Comparison of ENCODE assay signal across 4 cellular contexts in the genomic region with DNA sequence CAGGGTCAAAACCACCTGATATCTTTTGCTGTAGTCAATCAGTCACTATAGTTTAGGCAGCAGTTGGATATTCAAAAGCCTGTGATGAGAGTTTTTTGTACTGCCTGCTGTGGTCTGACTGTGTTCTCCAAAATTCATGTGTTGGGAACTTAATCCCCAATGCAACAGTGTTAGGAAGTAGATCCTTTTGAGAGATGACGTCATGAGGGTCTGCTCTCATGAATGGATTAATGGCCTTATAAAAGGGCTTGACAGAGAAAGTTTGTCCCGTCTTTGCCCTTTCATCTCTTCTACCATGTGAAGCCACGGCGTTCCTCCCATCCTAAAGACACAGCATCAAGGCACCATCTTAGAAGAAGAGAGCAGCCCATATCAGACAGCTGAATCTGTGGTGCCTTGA.
TF ChIP-seq lines count a peak whose summit lies in the region.

No MANE protein-coding gene starts in this region.

TF ChIP-seq in HepG2, 621 proteins besides CTCF, POLR2A, EP300 and RAD21 (continues in another document):
- TF ChIP-seq CREB1 (IDR thresholded peaks at IDR 0.05) (peak; percentile 91), CREB1 (CRISPR knock-in tag; IDR thresholded peaks at IDR 0.05) (no peak), ATF7 (IDR thresholded peaks at IDR 0.05) (peak; percentile 95), ATF7 (CRISPR knock-in tag; IDR thresholded peaks at IDR 0.05) (no peak), FLYWCH1 (CRISPR knock-in tag; IDR thresholded peaks at IDR 0.05) (no peak)
- TF ChIP-seq, protein P1, sequence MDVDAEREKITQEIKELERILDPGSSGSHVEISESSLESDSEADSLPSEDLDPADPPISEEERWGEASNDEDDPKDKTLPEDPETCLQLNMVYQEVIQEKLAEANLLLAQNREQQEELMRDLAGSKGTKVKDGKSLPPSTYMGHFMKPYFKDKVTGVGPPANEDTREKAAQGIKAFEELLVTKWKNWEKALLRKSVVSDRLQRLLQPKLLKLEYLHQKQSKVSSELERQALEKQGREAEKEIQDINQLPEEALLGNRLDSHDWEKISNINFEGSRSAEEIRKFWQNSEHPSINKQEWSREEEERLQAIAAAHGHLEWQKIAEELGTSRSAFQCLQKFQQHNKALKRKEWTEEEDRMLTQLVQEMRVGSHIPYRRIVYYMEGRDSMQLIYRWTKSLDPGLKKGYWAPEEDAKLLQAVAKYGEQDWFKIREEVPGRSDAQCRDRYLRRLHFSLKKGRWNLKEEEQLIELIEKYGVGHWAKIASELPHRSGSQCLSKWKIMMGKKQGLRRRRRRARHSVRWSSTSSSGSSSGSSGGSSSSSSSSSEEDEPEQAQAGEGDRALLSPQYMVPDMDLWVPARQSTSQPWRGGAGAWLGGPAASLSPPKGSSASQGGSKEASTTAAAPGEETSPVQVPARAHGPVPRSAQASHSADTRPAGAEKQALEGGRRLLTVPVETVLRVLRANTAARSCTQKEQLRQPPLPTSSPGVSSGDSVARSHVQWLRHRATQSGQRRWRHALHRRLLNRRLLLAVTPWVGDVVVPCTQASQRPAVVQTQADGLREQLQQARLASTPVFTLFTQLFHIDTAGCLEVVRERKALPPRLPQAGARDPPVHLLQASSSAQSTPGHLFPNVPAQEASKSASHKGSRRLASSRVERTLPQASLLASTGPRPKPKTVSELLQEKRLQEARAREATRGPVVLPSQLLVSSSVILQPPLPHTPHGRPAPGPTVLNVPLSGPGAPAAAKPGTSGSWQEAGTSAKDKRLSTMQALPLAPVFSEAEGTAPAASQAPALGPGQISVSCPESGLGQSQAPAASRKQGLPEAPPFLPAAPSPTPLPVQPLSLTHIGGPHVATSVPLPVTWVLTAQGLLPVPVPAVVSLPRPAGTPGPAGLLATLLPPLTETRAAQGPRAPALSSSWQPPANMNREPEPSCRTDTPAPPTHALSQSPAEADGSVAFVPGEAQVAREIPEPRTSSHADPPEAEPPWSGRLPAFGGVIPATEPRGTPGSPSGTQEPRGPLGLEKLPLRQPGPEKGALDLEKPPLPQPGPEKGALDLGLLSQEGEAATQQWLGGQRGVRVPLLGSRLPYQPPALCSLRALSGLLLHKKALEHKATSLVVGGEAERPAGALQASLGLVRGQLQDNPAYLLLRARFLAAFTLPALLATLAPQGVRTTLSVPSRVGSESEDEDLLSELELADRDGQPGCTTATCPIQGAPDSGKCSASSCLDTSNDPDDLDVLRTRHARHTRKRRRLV (CRISPR knock-in tag; IDR thresholded peaks at IDR 0.05) = no peak

TF ChIP-seq in GM23338, 12 proteins besides CTCF, POLR2A, EP300 and RAD21 (continues in another document):
- TF ChIP-seq EZH2 (IDR thresholded peaks at IDR 0.05; ENCODE audit: low read depth, unreplicated experiment) (no peak), STAT1 (IDR thresholded peaks at IDR 0.05; ENCODE audit: unreplicated experiment) (no peak), JUNB (IDR thresholded peaks at IDR 0.05; ENCODE audit: unreplicated experiment) (no peak), EZH2phosphoT487 (IDR thresholded peaks at IDR 0.05; ENCODE audit: unreplicated experiment) (no peak), ZNF114 (CRISPR knock-in tag; IDR thresholded peaks at IDR 0.05) (no peak)
- TF ChIP-seq, protein P2, sequence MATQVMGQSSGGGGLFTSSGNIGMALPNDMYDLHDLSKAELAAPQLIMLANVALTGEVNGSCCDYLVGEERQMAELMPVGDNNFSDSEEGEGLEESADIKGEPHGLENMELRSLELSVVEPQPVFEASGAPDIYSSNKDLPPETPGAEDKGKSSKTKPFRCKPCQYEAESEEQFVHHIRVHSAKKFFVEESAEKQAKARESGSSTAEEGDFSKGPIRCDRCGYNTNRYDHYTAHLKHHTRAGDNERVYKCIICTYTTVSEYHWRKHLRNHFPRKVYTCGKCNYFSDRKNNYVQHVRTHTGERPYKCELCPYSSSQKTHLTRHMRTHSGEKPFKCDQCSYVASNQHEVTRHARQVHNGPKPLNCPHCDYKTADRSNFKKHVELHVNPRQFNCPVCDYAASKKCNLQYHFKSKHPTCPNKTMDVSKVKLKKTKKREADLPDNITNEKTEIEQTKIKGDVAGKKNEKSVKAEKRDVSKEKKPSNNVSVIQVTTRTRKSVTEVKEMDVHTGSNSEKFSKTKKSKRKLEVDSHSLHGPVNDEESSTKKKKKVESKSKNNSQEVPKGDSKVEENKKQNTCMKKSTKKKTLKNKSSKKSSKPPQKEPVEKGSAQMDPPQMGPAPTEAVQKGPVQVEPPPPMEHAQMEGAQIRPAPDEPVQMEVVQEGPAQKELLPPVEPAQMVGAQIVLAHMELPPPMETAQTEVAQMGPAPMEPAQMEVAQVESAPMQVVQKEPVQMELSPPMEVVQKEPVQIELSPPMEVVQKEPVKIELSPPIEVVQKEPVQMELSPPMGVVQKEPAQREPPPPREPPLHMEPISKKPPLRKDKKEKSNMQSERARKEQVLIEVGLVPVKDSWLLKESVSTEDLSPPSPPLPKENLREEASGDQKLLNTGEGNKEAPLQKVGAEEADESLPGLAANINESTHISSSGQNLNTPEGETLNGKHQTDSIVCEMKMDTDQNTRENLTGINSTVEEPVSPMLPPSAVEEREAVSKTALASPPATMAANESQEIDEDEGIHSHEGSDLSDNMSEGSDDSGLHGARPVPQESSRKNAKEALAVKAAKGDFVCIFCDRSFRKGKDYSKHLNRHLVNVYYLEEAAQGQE (IDR thresholded peaks at IDR 0.05; ENCODE audit: unreplicated experiment) = no peak
- TF ChIP-seq, protein P3, sequence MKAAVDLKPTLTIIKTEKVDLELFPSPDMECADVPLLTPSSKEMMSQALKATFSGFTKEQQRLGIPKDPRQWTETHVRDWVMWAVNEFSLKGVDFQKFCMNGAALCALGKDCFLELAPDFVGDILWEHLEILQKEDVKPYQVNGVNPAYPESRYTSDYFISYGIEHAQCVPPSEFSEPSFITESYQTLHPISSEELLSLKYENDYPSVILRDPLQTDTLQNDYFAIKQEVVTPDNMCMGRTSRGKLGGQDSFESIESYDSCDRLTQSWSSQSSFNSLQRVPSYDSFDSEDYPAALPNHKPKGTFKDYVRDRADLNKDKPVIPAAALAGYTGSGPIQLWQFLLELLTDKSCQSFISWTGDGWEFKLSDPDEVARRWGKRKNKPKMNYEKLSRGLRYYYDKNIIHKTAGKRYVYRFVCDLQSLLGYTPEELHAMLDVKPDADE (IDR thresholded peaks at IDR 0.05) = no peak

TF ChIP-seq in HEK293, 187 proteins besides CTCF, POLR2A, EP300 and RAD21:
- TF ChIP-seq, protein P4, sequence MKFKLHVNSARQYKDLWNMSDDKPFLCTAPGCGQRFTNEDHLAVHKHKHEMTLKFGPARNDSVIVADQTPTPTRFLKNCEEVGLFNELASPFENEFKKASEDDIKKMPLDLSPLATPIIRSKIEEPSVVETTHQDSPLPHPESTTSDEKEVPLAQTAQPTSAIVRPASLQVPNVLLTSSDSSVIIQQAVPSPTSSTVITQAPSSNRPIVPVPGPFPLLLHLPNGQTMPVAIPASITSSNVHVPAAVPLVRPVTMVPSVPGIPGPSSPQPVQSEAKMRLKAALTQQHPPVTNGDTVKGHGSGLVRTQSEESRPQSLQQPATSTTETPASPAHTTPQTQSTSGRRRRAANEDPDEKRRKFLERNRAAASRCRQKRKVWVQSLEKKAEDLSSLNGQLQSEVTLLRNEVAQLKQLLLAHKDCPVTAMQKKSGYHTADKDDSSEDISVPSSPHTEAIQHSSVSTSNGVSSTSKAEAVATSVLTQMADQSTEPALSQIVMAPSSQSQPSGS (tag by site-specific recombination; IDR thresholded peaks at IDR 0.05; ENCODE audit: low read depth) = peak; percentile 55
- no peak for TF ChIP-seq MYNN (tag by site-specific recombination; IDR thresholded peaks at IDR 0.05; ENCODE audit: borderline replicate concordance)
TF ChIP-seq in HEK293: peak in this region for 1.

TF ChIP-seq in GM12878, 131 proteins besides CTCF, POLR2A, EP300 and RAD21:
- TF ChIP-seq, protein P5, sequence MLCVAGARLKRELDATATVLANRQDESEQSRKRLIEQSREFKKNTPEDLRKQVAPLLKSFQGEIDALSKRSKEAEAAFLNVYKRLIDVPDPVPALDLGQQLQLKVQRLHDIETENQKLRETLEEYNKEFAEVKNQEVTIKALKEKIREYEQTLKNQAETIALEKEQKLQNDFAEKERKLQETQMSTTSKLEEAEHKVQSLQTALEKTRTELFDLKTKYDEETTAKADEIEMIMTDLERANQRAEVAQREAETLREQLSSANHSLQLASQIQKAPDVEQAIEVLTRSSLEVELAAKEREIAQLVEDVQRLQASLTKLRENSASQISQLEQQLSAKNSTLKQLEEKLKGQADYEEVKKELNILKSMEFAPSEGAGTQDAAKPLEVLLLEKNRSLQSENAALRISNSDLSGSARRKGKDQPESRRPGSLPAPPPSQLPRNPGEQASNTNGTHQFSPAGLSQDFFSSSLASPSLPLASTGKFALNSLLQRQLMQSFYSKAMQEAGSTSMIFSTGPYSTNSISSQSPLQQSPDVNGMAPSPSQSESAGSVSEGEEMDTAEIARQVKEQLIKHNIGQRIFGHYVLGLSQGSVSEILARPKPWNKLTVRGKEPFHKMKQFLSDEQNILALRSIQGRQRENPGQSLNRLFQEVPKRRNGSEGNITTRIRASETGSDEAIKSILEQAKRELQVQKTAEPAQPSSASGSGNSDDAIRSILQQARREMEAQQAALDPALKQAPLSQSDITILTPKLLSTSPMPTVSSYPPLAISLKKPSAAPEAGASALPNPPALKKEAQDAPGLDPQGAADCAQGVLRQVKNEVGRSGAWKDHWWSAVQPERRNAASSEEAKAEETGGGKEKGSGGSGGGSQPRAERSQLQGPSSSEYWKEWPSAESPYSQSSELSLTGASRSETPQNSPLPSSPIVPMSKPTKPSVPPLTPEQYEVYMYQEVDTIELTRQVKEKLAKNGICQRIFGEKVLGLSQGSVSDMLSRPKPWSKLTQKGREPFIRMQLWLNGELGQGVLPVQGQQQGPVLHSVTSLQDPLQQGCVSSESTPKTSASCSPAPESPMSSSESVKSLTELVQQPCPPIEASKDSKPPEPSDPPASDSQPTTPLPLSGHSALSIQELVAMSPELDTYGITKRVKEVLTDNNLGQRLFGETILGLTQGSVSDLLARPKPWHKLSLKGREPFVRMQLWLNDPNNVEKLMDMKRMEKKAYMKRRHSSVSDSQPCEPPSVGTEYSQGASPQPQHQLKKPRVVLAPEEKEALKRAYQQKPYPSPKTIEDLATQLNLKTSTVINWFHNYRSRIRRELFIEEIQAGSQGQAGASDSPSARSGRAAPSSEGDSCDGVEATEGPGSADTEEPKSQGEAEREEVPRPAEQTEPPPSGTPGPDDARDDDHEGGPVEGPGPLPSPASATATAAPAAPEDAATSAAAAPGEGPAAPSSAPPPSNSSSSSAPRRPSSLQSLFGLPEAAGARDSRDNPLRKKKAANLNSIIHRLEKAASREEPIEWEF (IDR thresholded peaks at IDR 0.05; ENCODE audit: insufficient replicate concordance, low read depth, low read length) = no peak
- TF ChIP-seq EZH2 (IDR thresholded peaks at IDR 0.05; ENCODE audit: borderline replicate concordance, control insufficient read depth, low read depth, low read length) = no peak
- TF ChIP-seq POLR2AphosphoS5 (IDR thresholded peaks at IDR 0.05; ENCODE audit: low read length) = no peak
- TF ChIP-seq, protein P6, sequence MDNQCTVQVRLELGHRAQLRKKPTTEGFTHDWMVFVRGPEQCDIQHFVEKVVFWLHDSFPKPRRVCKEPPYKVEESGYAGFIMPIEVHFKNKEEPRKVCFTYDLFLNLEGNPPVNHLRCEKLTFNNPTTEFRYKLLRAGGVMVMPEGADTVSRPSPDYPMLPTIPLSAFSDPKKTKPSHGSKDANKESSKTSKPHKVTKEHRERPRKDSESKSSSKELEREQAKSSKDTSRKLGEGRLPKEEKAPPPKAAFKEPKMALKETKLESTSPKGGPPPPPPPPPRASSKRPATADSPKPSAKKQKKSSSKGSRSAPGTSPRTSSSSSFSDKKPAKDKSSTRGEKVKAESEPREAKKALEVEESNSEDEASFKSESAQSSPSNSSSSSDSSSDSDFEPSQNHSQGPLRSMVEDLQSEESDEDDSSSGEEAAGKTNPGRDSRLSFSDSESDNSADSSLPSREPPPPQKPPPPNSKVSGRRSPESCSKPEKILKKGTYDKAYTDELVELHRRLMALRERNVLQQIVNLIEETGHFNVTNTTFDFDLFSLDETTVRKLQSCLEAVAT (IDR thresholded peaks at IDR 0.05) = no peak
- peak; percentile 22; the same call in 1 of the 2 replicates for TF ChIP-seq ATF7 (IDR thresholded peaks at IDR 0.05; ENCODE audit: low read depth)
- TF ChIP-seq, protein P7, sequence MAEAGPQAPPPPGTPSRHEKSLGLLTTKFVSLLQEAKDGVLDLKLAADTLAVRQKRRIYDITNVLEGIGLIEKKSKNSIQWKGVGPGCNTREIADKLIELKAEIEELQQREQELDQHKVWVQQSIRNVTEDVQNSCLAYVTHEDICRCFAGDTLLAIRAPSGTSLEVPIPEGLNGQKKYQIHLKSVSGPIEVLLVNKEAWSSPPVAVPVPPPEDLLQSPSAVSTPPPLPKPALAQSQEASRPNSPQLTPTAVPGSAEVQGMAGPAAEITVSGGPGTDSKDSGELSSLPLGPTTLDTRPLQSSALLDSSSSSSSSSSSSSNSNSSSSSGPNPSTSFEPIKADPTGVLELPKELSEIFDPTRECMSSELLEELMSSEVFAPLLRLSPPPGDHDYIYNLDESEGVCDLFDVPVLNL (IDR thresholded peaks at IDR 0.05; ENCODE audit: low read depth, low read length) = no peak
